1 cellular context compared by ENCODE assay signal in genomic region chr19:39672473-39672872, GRCh38.
A peak's percentile ranks its signal among the peaks of the same experiment; 100 is the strongest.
TF ChIP-seq lines count a peak whose summit lies in the region.

No MANE protein-coding gene starts in this region.

TF ChIP-seq in HepG2, 621 proteins besides CTCF, POLR2A, EP300 and RAD21:
- TF ChIP-seq ARNTL (CRISPR knock-in tag; IDR thresholded peaks at IDR 0.05): no peak
- TF ChIP-seq SSRP1 (CRISPR knock-in tag; IDR thresholded peaks at IDR 0.05): no peak
- TF ChIP-seq ADNP (CRISPR knock-in tag; IDR thresholded peaks at IDR 0.05): no peak
- TF ChIP-seq ZNF616 (CRISPR knock-in tag; IDR thresholded peaks at IDR 0.05; ENCODE audit: low read depth): peak; percentile 97
- no peak for TF ChIP-seq TCF7L2 (IDR thresholded peaks at IDR 0.05; ENCODE audit: low read depth, low read length)
- no peak for TF ChIP-seq NFATC3 (CRISPR knock-in tag; IDR thresholded peaks at IDR 0.05)
- TF ChIP-seq IRX3 (CRISPR knock-in tag; IDR thresholded peaks at IDR 0.05; ENCODE audit: borderline replicate concordance, low read depth): no peak
- TF ChIP-seq MAFF (IDR thresholded peaks at IDR 0.05; ENCODE audit: low read depth, low read length): no peak
